9 cellular contexts compared by ENCODE assay signal in the genomic region with DNA sequence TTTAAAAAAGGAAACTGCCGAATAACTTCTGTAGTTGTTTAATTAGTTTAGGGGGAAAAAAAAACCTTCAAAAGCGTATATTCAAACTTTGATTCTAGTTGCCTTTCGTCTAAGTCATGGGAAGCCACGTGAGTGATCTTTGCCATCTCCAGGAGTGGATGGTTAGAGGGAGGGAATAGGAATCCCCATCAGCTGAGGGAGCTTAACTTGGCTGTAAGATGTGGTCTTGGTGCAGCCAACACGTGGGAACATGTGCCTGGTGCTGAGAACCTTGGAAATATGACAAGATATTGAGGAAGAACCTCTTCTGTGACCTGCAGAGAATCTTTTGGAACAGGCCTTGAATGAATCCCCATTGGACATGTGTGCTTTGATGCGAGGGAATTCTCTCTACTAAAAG. TPM values are rescaled to one million over a fixed set of nuclear protein-coding genes. Genes with fewer than 3 reads are reported as not detected.
DNase-seq lines count a peak whose midpoint lies in the region; ATAC-seq and TF ChIP-seq lines count a peak whose summit lies in the region.
"Had no signal": no experiment of that assay in that cellular context is flagged by ENCODE, and none has a peak within 500 bp of the region (broad histone marks: within the 10 kb centered on the region; RNA-seq: fewer than 3 reads in every experiment).

No MANE protein-coding gene starts in this region.

- no peaks in the 10 kb centered on the region for H3K9me3 Mint-ChIP-seq in stimulated activated naive CD8-positive, alpha-beta T cell treated with anti-CD3 and anti-CD28 coated beads, Interleukin-15, Interleukin-2, amounts not matched to agents 100 ng/mL and 50 ng/mL, for 24 hours
- no peaks in the 10 kb centered on the region for H3K9me3 Mint-ChIP-seq in stimulated activated naive CD8-positive, alpha-beta T cell treated with anti-CD3 and anti-CD28 coated beads, Interleukin-15, amount 100 ng/mL, for 72 hours
- no peaks in the 10 kb centered on the region for H3K9me3 Mint-ChIP-seq in natural killer cell treated with Interleukin-12 subunit alpha and Interleukin-12 subunit beta and Interleukin-15 and Interleukin-18, amount 100 ng/mL, for 72 hours

- peak overlapping the region; percentile 58 for H3K4me3 Mint-ChIP-seq in stimulated activated naive CD8-positive, alpha-beta T cell treated with anti-CD3 and anti-CD28 coated beads, Interleukin-15, Interleukin-2, amounts not matched to agents 100 ng/mL and 50 ng/mL, for 24 hours
- H3K4me3 Mint-ChIP-seq in stimulated activated naive CD8-positive, alpha-beta T cell treated with anti-CD3 and anti-CD28 coated beads, Interleukin-15, amount 100 ng/mL, for 72 hours, result no peak overlapping the region
- H3K4me3 Mint-ChIP-seq in natural killer cell treated with Interleukin-12 subunit alpha and Interleukin-12 subunit beta and Interleukin-15 and Interleukin-18, amount 100 ng/mL, for 72 hours, result peak overlapping the region; percentile 78

- peaks cover 48% of the 10 kb centered on the region for H3K27me3 Mint-ChIP-seq in stimulated activated naive CD8-positive, alpha-beta T cell treated with anti-CD3 and anti-CD28 coated beads, Interleukin-15, Interleukin-2, amounts not matched to agents 100 ng/mL and 50 ng/mL, for 24 hours
- H3K27me3 Mint-ChIP-seq in stimulated activated naive CD8-positive, alpha-beta T cell treated with anti-CD3 and anti-CD28 coated beads, Interleukin-15, amount 100 ng/mL, for 72 hours, result peaks cover 67% of the 10 kb centered on the region
- H3K27me3 Mint-ChIP-seq in natural killer cell treated with Interleukin-12 subunit alpha and Interleukin-12 subunit beta and Interleukin-15 and Interleukin-18, amount 100 ng/mL, for 72 hours, result peaks cover 33% of the 10 kb centered on the region in 2 donors

- H3K4me1 Mint-ChIP-seq in stimulated activated naive CD8-positive, alpha-beta T cell treated with anti-CD3 and anti-CD28 coated beads, Interleukin-15, Interleukin-2, amounts not matched to agents 100 ng/mL and 50 ng/mL, for 24 hours (ENCODE audit: low read depth), result peaks cover 9% of the 10 kb centered on the region
- H3K4me1 Mint-ChIP-seq in stimulated activated naive CD8-positive, alpha-beta T cell treated with anti-CD3 and anti-CD28 coated beads, Interleukin-15, amount 100 ng/mL, for 72 hours, result peaks cover 10% of the 10 kb centered on the region
- peaks cover 6 to 9% of the 10 kb centered on the region in 2 donors for H3K4me1 Mint-ChIP-seq in natural killer cell treated with Interleukin-12 subunit alpha and Interleukin-12 subunit beta and Interleukin-15 and Interleukin-18, amount 100 ng/mL, for 72 hours (ENCODE audit: low read depth in 2 of 2)

- no peaks in the 10 kb centered on the region for H3K36me3 Mint-ChIP-seq in stimulated activated naive CD8-positive, alpha-beta T cell treated with anti-CD3 and anti-CD28 coated beads, Interleukin-15, Interleukin-2, amounts not matched to agents 100 ng/mL and 50 ng/mL, for 24 hours (ENCODE audit: low read depth)
- no peaks in the 10 kb centered on the region for H3K36me3 Mint-ChIP-seq in natural killer cell treated with Interleukin-12 subunit alpha and Interleukin-12 subunit beta and Interleukin-15 and Interleukin-18, amount 100 ng/mL, for 72 hours

- H3K27ac Mint-ChIP-seq in stimulated activated naive CD8-positive, alpha-beta T cell treated with anti-CD3 and anti-CD28 coated beads, Interleukin-15, Interleukin-2, amounts not matched to agents 100 ng/mL and 50 ng/mL, for 24 hours, result no peak overlapping the region
- H3K27ac Mint-ChIP-seq in stimulated activated naive CD8-positive, alpha-beta T cell treated with anti-CD3 and anti-CD28 coated beads, Interleukin-15, amount 100 ng/mL, for 72 hours, result peak overlapping the region in 1 of 2 donors; percentile 19
- H3K27ac Mint-ChIP-seq in natural killer cell treated with Interleukin-12 subunit alpha and Interleukin-12 subunit beta and Interleukin-15 and Interleukin-18, amount 100 ng/mL, for 72 hours, result no peak overlapping the region

- no peak for ATAC-seq in stimulated activated naive CD8-positive, alpha-beta T cell treated with anti-CD3 and anti-CD28 coated beads, Interleukin-15, amount 100 ng/mL, for 72 hours
- ATAC-seq in natural killer cell treated with Interleukin-12 subunit alpha and Interleukin-12 subunit beta and Interleukin-15 and Interleukin-18, amount 100 ng/mL, for 72 hours, result no peak
- no peak for ATAC-seq in GM21717 (IDR thresholded peaks at IDR 0.05; ENCODE audit: unreplicated experiment)
- ATAC-seq in HG03354 (IDR thresholded peaks at IDR 0.05; ENCODE audit: poor library complexity, severe bottlenecking, unreplicated experiment), result no peak
- ATAC-seq: activated CD4-positive, CD25-positive, alpha-beta regulatory T cell treated with anti-CD3 and anti-CD28 coated beads, Interleukin-2, amount 50 U/mL, for 24 hours had no signal

- peak overlapping the region; percentile 81 for H3K4me3 ChIP-seq in epithelial cell of proximal tubule (ENCODE audit: low read depth, low read length)

- DNase-seq in stimulated activated naive CD8-positive, alpha-beta T cell treated with anti-CD3 and anti-CD28 coated beads, Interleukin-15, amount 100 ng/mL, for 72 hours, result no peak
- DNase-seq in epithelial cell of proximal tubule (ENCODE audit: low read depth), result no peak
- no peak for DNase-seq in natural killer cell treated with Interleukin-12 subunit alpha and Interleukin-12 subunit beta and Interleukin-15 and Interleukin-18, amount 100 ng/mL, for 72 hours (ENCODE audit: low spot score)
- no peak for DNase-seq in stimulated activated naive CD4-positive, alpha-beta T cell (lab: John Stamatoyannopoulos, UW)
- no peak for DNase-seq in activated effector memory CD4-positive, alpha-beta T cell treated with anti-CD3 and anti-CD28 coated beads, Interleukin-2, amount 50 U/mL, for 16 hours

- TF ChIP-seq CTCF in epithelial cell of proximal tubule (conservative IDR thresholded peaks at IDR 0.05; ENCODE audit: low read depth, low read length), result no peak

RNA-seq across cellular contexts. Expression of a gene that starts 1.7 kb away (rescaled TPM):
- total RNA-seq in epithelial cell of proximal tubule, result 38.3 and 60.9 TPM in 2 replicates
- total RNA-seq in natural killer cell treated with Interleukin-12 subunit alpha and Interleukin-12 subunit beta and Interleukin-15 and Interleukin-18, amount 100 ng/mL, for 72 hours, result 1 to 10 TPM in 1 of 2 donors, under 1 TPM in 1; 0.21 to 2.6 TPM

Comparison
In these comparisons a context has a peak if more than half of its experiments do, and no peak if none do; other contexts are left out.
1. H3K4me3 Mint-ChIP-seq: peak in stimulated activated naive CD8-positive, alpha-beta T cell treated with anti-CD3 and anti-CD28 coated beads, Interleukin-15, Interleukin-2, amounts not matched to agents 100 ng/mL and 50 ng/mL, for 24 hours (single experiment) and natural killer cell treated with Interleukin-12 subunit alpha and Interleukin-12 subunit beta and Interleukin-15 and Interleukin-18, amount 100 ng/mL, for 72 hours (single experiment); none in stimulated activated naive CD8-positive, alpha-beta T cell treated with anti-CD3 and anti-CD28 coated beads, Interleukin-15, amount 100 ng/mL, for 72 hours (0 of 2).
2. RNA of a gene that starts 1.7 kb away (total RNA-seq): 38.3 to 60.9 TPM in epithelial cell of proximal tubule; 0.21 to 2.6 TPM in natural killer cell treated with Interleukin-12 subunit alpha and Interleukin-12 subunit beta and Interleukin-15 and Interleukin-18, amount 100 ng/mL, for 72 hours; every median in the first group is over 10 times any median in the second.